ENCODE assay signal across 1 cellular context in the genomic region with DNA sequence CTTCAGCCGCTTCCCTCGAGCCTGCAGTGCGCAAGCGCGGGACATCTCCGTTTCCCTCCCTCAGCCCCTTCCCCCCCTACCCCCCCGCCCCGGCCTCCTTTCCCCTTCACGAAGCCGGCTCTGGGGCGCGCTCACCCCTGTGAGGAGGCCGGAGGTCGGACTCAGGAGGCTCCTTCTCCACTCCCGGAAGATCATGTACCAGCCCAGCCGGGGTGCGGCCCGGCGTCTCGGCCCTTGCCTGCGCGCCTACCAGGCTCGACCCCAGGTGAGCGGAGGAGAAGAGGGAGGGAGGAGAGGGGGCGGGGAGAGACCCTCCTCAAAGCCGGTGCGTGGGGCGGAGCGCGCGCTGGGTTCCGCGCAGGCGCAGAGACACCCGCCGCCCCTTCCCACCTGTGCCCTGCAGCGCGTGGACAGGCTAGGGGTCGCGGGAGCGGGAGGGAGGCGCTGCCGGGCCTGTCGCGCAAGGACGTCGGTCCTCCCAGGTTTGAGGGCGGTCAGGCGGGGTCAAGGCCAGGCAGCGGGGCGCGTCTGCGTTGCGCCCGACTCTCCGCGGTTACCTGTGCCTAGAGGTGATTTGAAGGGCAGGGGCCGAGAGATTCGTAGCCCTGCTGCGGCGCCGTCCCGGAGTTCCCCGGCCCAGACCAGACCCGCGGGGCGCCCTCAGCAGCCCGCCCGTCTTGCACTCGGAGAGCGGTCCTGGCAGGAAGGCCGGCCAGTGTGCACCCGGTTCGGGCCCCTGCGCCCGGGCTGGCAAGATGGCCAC.
TF ChIP-seq lines count a peak whose summit lies in the region.

A gene with protein sequence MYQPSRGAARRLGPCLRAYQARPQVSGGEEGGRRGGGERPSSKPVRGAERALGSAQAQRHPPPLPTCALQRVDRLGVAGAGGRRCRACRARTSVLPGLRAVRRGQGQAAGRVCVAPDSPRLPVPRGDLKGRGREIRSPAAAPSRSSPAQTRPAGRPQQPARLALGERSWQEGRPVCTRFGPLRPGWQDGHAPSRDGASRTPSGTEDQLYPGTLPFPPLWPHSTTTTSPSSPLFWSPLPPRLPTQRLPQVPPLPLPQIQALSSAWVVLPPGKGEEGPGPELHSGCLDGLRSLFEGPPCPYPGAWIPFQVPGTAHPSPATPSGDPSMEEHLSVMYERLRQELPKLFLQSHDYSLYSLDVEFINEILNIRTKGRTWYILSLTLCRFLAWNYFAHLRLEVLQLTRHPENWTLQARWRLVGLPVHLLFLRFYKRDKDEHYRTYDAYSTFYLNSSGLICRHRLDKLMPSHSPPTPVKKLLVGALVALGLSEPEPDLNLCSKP (plus strand): TSS at position 95 of the 763 bp plus-strand sequence. CDS start 99 bp downstream, at position 194.

TF ChIP-seq in HepG2, 621 proteins besides CTCF, POLR2A, EP300 and RAD21 (continued from another document and continues in another):
- TF ChIP-seq ZNF367 (CRISPR knock-in tag; IDR thresholded peaks at IDR 0.05; ENCODE audit: borderline replicate concordance) (0 out of 2 replicates have a peak, but pooled peaks have one; percentile 47), SP5 (CRISPR knock-in tag; IDR thresholded peaks at IDR 0.05; ENCODE audit: borderline replicate concordance, low read depth) (peak; percentile 56; the same call in 1 of the 2 replicates), KAT2B (IDR thresholded peaks at IDR 0.05; ENCODE audit: borderline replicate concordance, low read depth, low read length) (no peak), HDAC2 (CRISPR knock-in tag; IDR thresholded peaks at IDR 0.05) (peak; percentile 81), ZFP36L1 (CRISPR knock-in tag; IDR thresholded peaks at IDR 0.05) (no peak), PTBP1 (IDR thresholded peaks at IDR 0.05; ENCODE audit: low read depth, low read length, poor library complexity, severe bottlenecking) (no peak), KDM1A (CRISPR knock-in tag; IDR thresholded peaks at IDR 0.05) (peak; percentile 7; the same call in 1 of the 2 replicates), CHCHD3 (CRISPR knock-in tag; IDR thresholded peaks at IDR 0.05) (peak; percentile 77; the same call in 1 of the 2 replicates), ATF1 (CRISPR knock-in tag; IDR thresholded peaks at IDR 0.05) (no peak), BRD4 (CRISPR knock-in tag; IDR thresholded peaks at IDR 0.05) (peak; percentile 88), MTF1 (CRISPR knock-in tag; IDR thresholded peaks at IDR 0.05) (peak; percentile 96), EEA1 (CRISPR knock-in tag; IDR thresholded peaks at IDR 0.05; ENCODE audit: borderline replicate concordance) (peak; percentile 91), FOSL2 (CRISPR knock-in tag; IDR thresholded peaks at IDR 0.05) (peak; percentile 54), ZNF30 (CRISPR knock-in tag; IDR thresholded peaks at IDR 0.05) (peak; percentile 91), ATF7 (IDR thresholded peaks at IDR 0.05) (no peak), ATF7 (CRISPR knock-in tag; IDR thresholded peaks at IDR 0.05) (no peak), TAF15 (IDR thresholded peaks at IDR 0.05; ENCODE audit: low read depth, low read length, poor library complexity, severe bottlenecking) (peak; percentile 96), FOXK2 (IDR thresholded peaks at IDR 0.05) (no peak), REL (CRISPR knock-in tag; conservative IDR thresholded peaks at IDR 0.05) (no peak), ZBTB1 (CRISPR knock-in tag; IDR thresholded peaks at IDR 0.05; ENCODE audit: borderline replicate concordance) (no peak), TARDBP (CRISPR knock-in tag; IDR thresholded peaks at IDR 0.05) (peak; percentile 64; the same call in 1 of the 2 replicates), HNF4A (CRISPR knock-in tag; IDR thresholded peaks at IDR 0.05) (peak; percentile 70), RXRA (CRISPR knock-in tag; IDR thresholded peaks at IDR 0.05) (peak; percentile 99), TBL1XR1 (IDR thresholded peaks at IDR 0.05; ENCODE audit: borderline replicate concordance, low read length, partially characterized antibody) (no peak), HHEX (CRISPR knock-in tag; IDR thresholded peaks at IDR 0.05) (no peak), DPF2 (CRISPR knock-in tag; IDR thresholded peaks at IDR 0.05; ENCODE audit: borderline replicate concordance, low read depth) (peak; percentile 64; the same call in 1 of the 2 replicates), MTA1 (CRISPR knock-in tag; IDR thresholded peaks at IDR 0.05; ENCODE audit: borderline replicate concordance) (peak; percentile 97; the same call in 1 of the 2 replicates), SYNCRIP (IDR thresholded peaks at IDR 0.05; ENCODE audit: insufficient read depth, low read depth, low read length) (no peak), ZNF382 (CRISPR knock-in tag; IDR thresholded peaks at IDR 0.05; ENCODE audit: borderline replicate concordance) (no peak)
- TF ChIP-seq, protein P1, sequence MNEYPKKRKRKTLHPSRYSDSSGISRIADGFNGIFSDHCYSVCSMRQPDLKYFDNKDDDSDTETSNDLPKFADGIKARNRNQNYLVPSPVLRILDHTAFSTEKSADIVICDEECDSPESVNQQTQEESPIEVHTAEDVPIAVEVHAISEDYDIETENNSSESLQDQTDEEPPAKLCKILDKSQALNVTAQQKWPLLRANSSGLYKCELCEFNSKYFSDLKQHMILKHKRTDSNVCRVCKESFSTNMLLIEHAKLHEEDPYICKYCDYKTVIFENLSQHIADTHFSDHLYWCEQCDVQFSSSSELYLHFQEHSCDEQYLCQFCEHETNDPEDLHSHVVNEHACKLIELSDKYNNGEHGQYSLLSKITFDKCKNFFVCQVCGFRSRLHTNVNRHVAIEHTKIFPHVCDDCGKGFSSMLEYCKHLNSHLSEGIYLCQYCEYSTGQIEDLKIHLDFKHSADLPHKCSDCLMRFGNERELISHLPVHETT (CRISPR knock-in tag; conservative IDR thresholded peaks at IDR 0.05), result peak; percentile 64; the same call in 1 of the 2 replicates
- TF ChIP-seq, protein P2, sequence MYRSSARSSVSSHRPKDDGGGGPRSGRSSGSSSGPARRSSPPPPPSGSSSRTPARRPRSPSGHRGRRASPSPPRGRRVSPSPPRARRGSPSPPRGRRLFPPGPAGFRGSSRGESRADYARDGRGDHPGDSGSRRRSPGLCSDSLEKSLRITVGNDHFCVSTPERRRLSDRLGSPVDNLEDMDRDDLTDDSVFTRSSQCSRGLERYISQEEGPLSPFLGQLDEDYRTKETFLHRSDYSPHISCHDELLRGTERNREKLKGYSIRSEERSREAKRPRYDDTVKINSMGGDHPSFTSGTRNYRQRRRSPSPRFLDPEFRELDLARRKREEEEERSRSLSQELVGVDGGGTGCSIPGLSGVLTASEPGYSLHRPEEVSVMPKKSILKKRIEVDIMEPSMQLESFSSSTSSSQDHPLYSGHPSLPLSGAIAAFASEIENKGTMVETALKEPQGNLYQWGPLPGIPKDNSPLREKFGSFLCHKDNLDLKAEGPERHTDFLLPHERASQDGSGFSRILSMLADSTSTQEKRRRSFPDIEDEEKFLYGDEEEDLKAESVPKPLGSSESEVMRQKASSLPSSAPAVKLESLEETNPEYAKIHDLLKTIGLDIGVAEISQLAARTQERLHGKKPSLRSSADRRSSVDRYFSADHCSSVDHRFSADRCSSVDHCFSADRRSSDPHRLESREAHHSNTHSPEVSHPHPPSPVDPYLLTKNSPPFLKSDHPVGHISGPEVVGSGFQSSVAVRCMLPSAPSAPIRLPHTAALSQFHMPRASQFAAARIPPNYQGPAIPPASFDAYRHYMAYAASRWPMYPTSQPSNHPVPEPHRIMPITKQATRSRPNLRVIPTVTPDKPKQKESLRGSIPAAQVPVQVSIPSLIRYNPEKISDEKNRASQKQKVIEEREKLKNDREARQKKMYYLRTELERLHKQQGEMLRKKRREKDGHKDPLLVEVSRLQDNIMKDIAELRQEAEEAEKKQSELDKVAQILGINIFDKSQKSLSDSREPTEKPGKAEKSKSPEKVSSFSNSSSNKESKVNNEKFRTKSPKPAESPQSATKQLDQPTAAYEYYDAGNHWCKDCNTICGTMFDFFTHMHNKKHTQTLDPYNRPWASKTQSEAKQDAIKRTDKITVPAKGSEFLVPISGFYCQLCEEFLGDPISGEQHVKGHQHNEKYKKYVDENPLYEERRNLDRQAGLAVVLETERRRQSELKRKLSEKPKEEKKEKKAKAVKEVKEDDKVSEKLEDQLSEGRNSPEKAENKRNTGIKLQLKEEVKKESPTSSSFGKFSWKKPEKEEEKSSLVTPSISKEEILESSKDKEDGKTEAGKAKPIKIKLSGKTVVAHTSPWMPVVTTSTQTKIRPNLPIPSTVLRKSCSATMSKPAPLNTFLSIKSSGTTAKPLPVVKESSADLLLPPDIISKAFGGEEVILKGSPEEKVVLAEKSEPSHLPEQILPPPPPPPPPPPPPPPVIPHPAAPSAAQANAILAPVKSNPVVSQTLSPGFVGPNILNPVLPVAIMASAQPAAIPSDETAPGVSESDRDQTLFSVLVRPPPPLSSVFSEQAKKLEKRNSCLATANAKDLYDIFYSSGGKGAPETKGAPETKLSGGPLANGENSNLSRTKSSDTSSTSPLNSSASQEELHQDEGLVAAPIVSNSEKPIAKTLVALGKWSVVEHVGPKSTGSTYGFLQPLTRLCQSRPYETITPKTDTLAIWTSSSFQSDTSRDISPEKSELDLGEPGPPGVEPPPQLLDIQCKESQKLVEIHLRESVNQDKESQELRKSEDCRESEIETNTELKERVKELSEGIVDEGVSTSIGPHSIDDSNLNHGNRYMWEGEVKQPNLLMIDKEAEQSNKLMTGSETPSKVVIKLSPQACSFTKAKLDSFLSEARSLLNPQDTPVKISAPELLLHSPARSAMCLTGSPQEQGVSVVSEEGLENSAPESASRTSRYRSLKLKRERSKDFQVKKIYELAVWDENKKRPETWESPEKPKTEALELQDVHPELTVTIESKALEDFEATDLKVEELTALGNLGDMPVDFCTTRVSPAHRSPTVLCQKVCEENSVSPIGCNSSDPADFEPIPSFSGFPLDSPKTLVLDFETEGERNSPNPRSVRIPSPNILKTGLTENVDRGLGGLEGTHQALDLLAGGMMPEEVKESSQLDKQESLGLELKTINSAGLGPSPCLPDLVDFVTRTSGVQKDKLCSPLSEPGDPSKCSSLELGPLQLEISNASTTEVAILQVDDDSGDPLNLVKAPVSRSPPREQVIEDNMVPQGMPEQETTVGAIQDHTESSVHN (CRISPR knock-in tag; IDR thresholded peaks at IDR 0.05), result peak; percentile 90
- TF ChIP-seq, protein P3, sequence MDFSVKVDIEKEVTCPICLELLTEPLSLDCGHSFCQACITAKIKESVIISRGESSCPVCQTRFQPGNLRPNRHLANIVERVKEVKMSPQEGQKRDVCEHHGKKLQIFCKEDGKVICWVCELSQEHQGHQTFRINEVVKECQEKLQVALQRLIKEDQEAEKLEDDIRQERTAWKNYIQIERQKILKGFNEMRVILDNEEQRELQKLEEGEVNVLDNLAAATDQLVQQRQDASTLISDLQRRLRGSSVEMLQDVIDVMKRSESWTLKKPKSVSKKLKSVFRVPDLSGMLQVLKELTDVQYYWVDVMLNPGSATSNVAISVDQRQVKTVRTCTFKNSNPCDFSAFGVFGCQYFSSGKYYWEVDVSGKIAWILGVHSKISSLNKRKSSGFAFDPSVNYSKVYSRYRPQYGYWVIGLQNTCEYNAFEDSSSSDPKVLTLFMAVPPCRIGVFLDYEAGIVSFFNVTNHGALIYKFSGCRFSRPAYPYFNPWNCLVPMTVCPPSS (IDR thresholded peaks at IDR 0.05), result no peak
- TF ChIP-seq, protein P4, sequence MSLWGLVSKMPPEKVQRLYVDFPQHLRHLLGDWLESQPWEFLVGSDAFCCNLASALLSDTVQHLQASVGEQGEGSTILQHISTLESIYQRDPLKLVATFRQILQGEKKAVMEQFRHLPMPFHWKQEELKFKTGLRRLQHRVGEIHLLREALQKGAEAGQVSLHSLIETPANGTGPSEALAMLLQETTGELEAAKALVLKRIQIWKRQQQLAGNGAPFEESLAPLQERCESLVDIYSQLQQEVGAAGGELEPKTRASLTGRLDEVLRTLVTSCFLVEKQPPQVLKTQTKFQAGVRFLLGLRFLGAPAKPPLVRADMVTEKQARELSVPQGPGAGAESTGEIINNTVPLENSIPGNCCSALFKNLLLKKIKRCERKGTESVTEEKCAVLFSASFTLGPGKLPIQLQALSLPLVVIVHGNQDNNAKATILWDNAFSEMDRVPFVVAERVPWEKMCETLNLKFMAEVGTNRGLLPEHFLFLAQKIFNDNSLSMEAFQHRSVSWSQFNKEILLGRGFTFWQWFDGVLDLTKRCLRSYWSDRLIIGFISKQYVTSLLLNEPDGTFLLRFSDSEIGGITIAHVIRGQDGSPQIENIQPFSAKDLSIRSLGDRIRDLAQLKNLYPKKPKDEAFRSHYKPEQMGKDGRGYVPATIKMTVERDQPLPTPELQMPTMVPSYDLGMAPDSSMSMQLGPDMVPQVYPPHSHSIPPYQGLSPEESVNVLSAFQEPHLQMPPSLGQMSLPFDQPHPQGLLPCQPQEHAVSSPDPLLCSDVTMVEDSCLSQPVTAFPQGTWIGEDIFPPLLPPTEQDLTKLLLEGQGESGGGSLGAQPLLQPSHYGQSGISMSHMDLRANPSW (CRISPR knock-in tag; IDR thresholded peaks at IDR 0.05; ENCODE audit: borderline replicate concordance), result peak; percentile 74; the same call in 1 of the 2 replicates
- TF ChIP-seq, protein P5, sequence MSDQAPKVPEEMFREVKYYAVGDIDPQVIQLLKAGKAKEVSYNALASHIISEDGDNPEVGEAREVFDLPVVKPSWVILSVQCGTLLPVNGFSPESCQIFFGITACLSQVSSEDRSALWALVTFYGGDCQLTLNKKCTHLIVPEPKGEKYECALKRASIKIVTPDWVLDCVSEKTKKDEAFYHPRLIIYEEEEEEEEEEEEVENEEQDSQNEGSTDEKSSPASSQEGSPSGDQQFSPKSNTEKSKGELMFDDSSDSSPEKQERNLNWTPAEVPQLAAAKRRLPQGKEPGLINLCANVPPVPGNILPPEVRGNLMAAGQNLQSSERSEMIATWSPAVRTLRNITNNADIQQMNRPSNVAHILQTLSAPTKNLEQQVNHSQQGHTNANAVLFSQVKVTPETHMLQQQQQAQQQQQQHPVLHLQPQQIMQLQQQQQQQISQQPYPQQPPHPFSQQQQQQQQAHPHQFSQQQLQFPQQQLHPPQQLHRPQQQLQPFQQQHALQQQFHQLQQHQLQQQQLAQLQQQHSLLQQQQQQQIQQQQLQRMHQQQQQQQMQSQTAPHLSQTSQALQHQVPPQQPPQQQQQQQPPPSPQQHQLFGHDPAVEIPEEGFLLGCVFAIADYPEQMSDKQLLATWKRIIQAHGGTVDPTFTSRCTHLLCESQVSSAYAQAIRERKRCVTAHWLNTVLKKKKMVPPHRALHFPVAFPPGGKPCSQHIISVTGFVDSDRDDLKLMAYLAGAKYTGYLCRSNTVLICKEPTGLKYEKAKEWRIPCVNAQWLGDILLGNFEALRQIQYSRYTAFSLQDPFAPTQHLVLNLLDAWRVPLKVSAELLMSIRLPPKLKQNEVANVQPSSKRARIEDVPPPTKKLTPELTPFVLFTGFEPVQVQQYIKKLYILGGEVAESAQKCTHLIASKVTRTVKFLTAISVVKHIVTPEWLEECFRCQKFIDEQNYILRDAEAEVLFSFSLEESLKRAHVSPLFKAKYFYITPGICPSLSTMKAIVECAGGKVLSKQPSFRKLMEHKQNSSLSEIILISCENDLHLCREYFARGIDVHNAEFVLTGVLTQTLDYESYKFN (CRISPR knock-in tag; conservative IDR thresholded peaks at IDR 0.05), result peak; percentile 82
- TF ChIP-seq, protein P6, sequence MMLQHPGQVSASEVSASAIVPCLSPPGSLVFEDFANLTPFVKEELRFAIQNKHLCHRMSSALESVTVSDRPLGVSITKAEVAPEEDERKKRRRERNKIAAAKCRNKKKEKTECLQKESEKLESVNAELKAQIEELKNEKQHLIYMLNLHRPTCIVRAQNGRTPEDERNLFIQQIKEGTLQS (CRISPR knock-in tag; IDR thresholded peaks at IDR 0.05), result 0 out of 2 replicates have a peak, but pooled peaks have one; percentile 34
